13 cellular contexts compared by ENCODE assay signal in genomic region chr21:44058981-44059380, GRCh38.
"Had no signal": no experiment of that assay in that cellular context is flagged by ENCODE, and none has a peak within 500 bp of the region (broad histone marks: within the 10 kb centered on the region; RNA-seq: fewer than 3 reads in every experiment).

No MANE protein-coding gene starts in this region.

- H3K27me3 Mint-ChIP-seq: naive thymus-derived CD8-positive, alpha-beta T cell; type B pancreatic cell had no signal

- ATAC-seq: left lung; naive thymus-derived CD8-positive, alpha-beta T cell had no signal

- H3K27ac ChIP-seq: hepatocyte, left lung, SJCRH30 had no signal

- H3K27me3 ChIP-seq: hepatocyte, left lung, SJCRH30 had no signal

- H3K9me3 Mint-ChIP-seq: naive thymus-derived CD8-positive, alpha-beta T cell; type B pancreatic cell had no signal

- DNase-seq: activated CD4-positive, alpha-beta T cell treated with anti-CD3 and anti-CD28 coated beads for 1 hour; activated effector memory CD4-positive, alpha-beta T cell treated with Interleukin-2 at 50 U/mL for 16 hours; activated naive CD4-positive, alpha-beta T cell treated with anti-CD3 and anti-CD28 coated beads, Interleukin-2, amount 50 U/mL, for 16 hours; left lung; mammary epithelial cell; mucosa of descending colon; naive thymus-derived CD8-positive, alpha-beta T cell; nucleus accumbens; SJCRH30; stimulated activated CD4-positive, alpha-beta T cell treated with anti-CD3 and anti-CD28 coated beads, Interleukin-4, amount 100 ng/mL, for 1 hour; substantia nigra had no signal

- H3K4me3 ChIP-seq: hepatocyte, left lung, mucosa of descending colon, SJCRH30 had no signal

- H3K4me3 Mint-ChIP-seq: naive thymus-derived CD8-positive, alpha-beta T cell; type B pancreatic cell had no signal

- H3K27ac Mint-ChIP-seq: type B pancreatic cell had no signal

- H3K9me3 ChIP-seq: left lung, mucosa of descending colon, SJCRH30 had no signal

- H3K4me1 ChIP-seq: left lung, SJCRH30 had no signal
